ENCODE assay signal across 21 cellular contexts in genomic region chr2:63822478-63822877, GRCh38.
"Had no signal": no experiment of that assay in that cellular context is flagged by ENCODE, and none has a peak within 500 bp of the region (broad histone marks: within the 10 kb centered on the region; RNA-seq: fewer than 3 reads in every experiment).

No MANE protein-coding gene starts in this region.

- DNase-seq: KBM-7, MV-4-11, NCI-H1048, NCI-H1105, NCI-H1417, NCI-H1436 treated with DMSO at 0.1 percent for 48 hours, NCI-H1694 treated with DMSO at 0.1 percent for 48 hours, NCI-H1930, NCI-H2081, NCI-H2107, NCI-H2227 treated with DMSO at 0.1 percent for 48 hours, NCI-H524, NCI-H526 treated with DMSO at 0.1 percent for 48 hours, NCI-H748 treated with DMSO at 0.1 percent for 48 hours, OCI-M1, PC-9, Peyer's patch, SHP77 treated with DMSO at 0.1 percent for 48 hours had no signal

- H2AFZ ChIP-seq: PC-9 had no signal

- H3K36me3 ChIP-seq: Peyer's patch, SJSA1 had no signal

- H3K27me3 ChIP-seq: Peyer's patch, SJSA1 had no signal

- H3K27ac ChIP-seq: HL-60, PC-9, Peyer's patch, SJSA1, SK-N-MC had no signal

- H3K4me2 ChIP-seq: PC-9 had no signal

- H3K4me3 ChIP-seq: PC-9, Peyer's patch, SJSA1, SK-N-MC had no signal

- H3K9me3 ChIP-seq: Peyer's patch, SJSA1 had no signal

- H3K4me1 ChIP-seq: Peyer's patch had no signal
